16 cellular contexts compared by ENCODE assay signal in genomic region chr3:18207232-18207631, GRCh38.
"Had no signal": no experiment of that assay in that cellular context is flagged by ENCODE, and none has a peak within 500 bp of the region (broad histone marks: within the 10 kb centered on the region; RNA-seq: fewer than 3 reads in every experiment).

No MANE protein-coding gene starts in this region.

- H3K27ac ChIP-seq: gastrocnemius medialis, right atrium auricular region, tibial artery, vagina had no signal

- H3K4me3 ChIP-seq: gastrocnemius medialis, mucosa of descending colon, right atrium auricular region, tibial artery, vagina had no signal

- H3K4me3 Mint-ChIP-seq: central memory CD8-positive, alpha-beta T cell; naive thymus-derived CD8-positive, alpha-beta T cell had no signal

- H3K36me3 ChIP-seq: gastrocnemius medialis, right atrium auricular region, tibial artery, vagina had no signal

- H3K4me1 Mint-ChIP-seq: central memory CD8-positive, alpha-beta T cell had no signal

- H3K9me3 Mint-ChIP-seq: naive thymus-derived CD8-positive, alpha-beta T cell had no signal

- H3K9me3 ChIP-seq: gastrocnemius medialis, mucosa of descending colon, right atrium auricular region, tibial artery, vagina had no signal

- H3K36me3 Mint-ChIP-seq: naive thymus-derived CD8-positive, alpha-beta T cell had no signal

- H3K4me1 ChIP-seq: gastrocnemius medialis, right atrium auricular region, tibial artery, vagina had no signal

- H3K27me3 ChIP-seq: gastrocnemius medialis, right atrium auricular region, tibial artery, vagina had no signal

- ATAC-seq: gastrocnemius medialis; left lobe of liver; mucosa of descending colon; naive thymus-derived CD8-positive, alpha-beta T cell; SK-N-SH treated with all-trans-retinoic acid at 6 μM for 48 hours had no signal

- H3K27ac Mint-ChIP-seq: naive thymus-derived CD8-positive, alpha-beta T cell had no signal

- DNase-seq: activated CD8-positive, alpha-beta memory T cell treated with anti-CD3 and anti-CD28 coated beads, Interleukin-2, amount 50 U/mL, for 48 hours; cortex of kidney; effector CD8-positive, alpha-beta T cell; gastrocnemius medialis; islet precursor cell; mucosa of descending colon; nucleus accumbens; Right ventricle myocardium superior; small intestine; tibial artery had no signal
